ENCODE assay signal across 9 cellular contexts in the genomic region with DNA sequence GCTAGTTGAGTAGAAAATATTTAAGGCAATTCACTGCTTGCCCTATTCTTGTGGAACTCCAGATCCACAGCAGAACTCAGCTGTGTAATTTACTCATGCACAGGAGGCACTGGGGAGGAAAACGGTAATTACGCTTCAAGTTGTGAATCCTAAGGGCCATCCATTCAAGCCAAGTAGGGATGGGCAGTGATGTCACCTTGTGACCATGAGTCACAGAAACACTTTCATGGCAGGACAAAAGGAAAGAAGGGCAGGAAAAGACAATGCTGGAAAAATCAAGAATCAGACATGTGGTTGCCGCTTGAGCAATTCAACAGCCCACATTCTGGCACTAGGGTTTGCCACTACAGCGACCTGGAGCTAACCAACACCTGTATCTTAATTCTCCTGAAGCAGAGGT. TPM values are rescaled to one million over a fixed set of nuclear protein-coding genes. Genes with fewer than 3 reads are reported as not detected.
DNase-seq lines count a peak whose midpoint lies in the region; TF ChIP-seq lines count a peak whose summit lies in the region.
"Had no signal": no experiment of that assay in that cellular context is flagged by ENCODE, and none has a peak within 500 bp of the region (broad histone marks: within the 10 kb centered on the region; RNA-seq: fewer than 3 reads in every experiment).

No MANE protein-coding gene starts in this region.

- H3K9ac ChIP-seq in SU-DHL-6 (ENCODE audit: low read length), result no peak overlapping the region

- no peaks in the 10 kb centered on the region for H3K36me3 ChIP-seq in SU-DHL-6 (ENCODE audit: low read length)

- H3K4me3 Mint-ChIP-seq in activated naive CD4-positive, alpha-beta T cell treated with anti-CD3 and anti-CD28 coated beads for 36 hours, result peak overlapping the region; percentile 33

- peak overlapping the region; percentile 84 for H3K4me2 ChIP-seq in SU-DHL-6 (ENCODE audit: low read depth, low read length, poor library complexity, severe bottlenecking)

- H3K9me3 Mint-ChIP-seq in activated naive CD4-positive, alpha-beta T cell treated with anti-CD3 and anti-CD28 coated beads for 36 hours, result no peaks in the 10 kb centered on the region

- no peaks in the 10 kb centered on the region for H3K9me2 ChIP-seq in SU-DHL-6 (replicated peaks; ENCODE audit: insufficient read depth, low read length)

- no peaks in the 10 kb centered on the region for H4K20me1 ChIP-seq in SU-DHL-6 (ENCODE audit: low read depth, low read length)

- no peak overlapping the region for H3K27ac Mint-ChIP-seq in activated naive CD4-positive, alpha-beta T cell treated with anti-CD3 and anti-CD28 coated beads for 36 hours

- no peaks in the 10 kb centered on the region for H3K27me3 ChIP-seq in SU-DHL-6 (ENCODE audit: low read length)

- TF ChIP-seq CTCF in SU-DHL-6 (IDR thresholded peaks at IDR 0.05; ENCODE audit: insufficient read depth, low read length, poor library complexity, severe bottlenecking) (no peak), fibroblast of pulmonary artery (IDR thresholded peaks at IDR 0.05; ENCODE audit: low read length, missing control alignments) (no peak)

- intact Hi-C loops in activated naive CD4-positive, alpha-beta T cell treated with anti-CD3 and anti-CD28 coated beads for 36 hours (cut with micrococcal nuclease), result loop anchor here (2.0 to 10.0 kb wide), 9 partner anchors 281 to 1604 kb away; no protein-coding TSS in a partner anchor

- peaks cover 28% of the 10 kb centered on the region for H3K4me1 Mint-ChIP-seq in activated naive CD4-positive, alpha-beta T cell treated with anti-CD3 and anti-CD28 coated beads for 36 hours (ENCODE audit: low read depth)

- peaks cover 6% of the 10 kb centered on the region for H3K36me3 Mint-ChIP-seq in activated naive CD4-positive, alpha-beta T cell treated with anti-CD3 and anti-CD28 coated beads for 36 hours (ENCODE audit: low read depth)

- H3K9me3 ChIP-seq in SU-DHL-6 (ENCODE audit: insufficient read depth, low read length), result no peaks in the 10 kb centered on the region

- no peaks in the 10 kb centered on the region for H3F3A ChIP-seq in SU-DHL-6 (ENCODE audit: insufficient read depth)

- no peak for DNase-seq in activated naive CD4-positive, alpha-beta T cell treated with anti-CD3 and anti-CD28 coated beads for 36 hours
- no peak for DNase-seq in activated naive CD4-positive, alpha-beta T cell treated with Interleukin-2 at 50 U/mL for 16 hours
- DNase-seq in fibroblast of pulmonary artery (ENCODE audit: low read depth), result peak; percentile 25
- peak; percentile 26 for DNase-seq in stromal cell of bone marrow (ENCODE audit: low read depth)
- no peak for DNase-seq in HCEC 1CT
- no peak for DNase-seq in NCI-H1105 (lab: John Stamatoyannopoulos, UW)
- DNase-seq in GOT3 (lab: John Stamatoyannopoulos, UW), result no peak
- DNase-seq: Calu3 had no signal

- no peaks in the 10 kb centered on the region for H3K27me3 Mint-ChIP-seq in activated naive CD4-positive, alpha-beta T cell treated with anti-CD3 and anti-CD28 coated beads for 36 hours (ENCODE audit: low read depth)

- CTCF ChIA-PET in activated naive CD4-positive, alpha-beta T cell treated with anti-CD3 and anti-CD28 coated beads for 36 hours (lab: Charles Lee), result no interaction called here

- H3K4me3 ChIP-seq in SU-DHL-6 (ENCODE audit: insufficient read depth, low read length, poor library complexity, severe bottlenecking) (no peak overlapping the region), fibroblast of pulmonary artery (replicated peaks; ENCODE audit: low read depth, low read length) (no peak overlapping the region)

- H2AFZ ChIP-seq in SU-DHL-6 (ENCODE audit: low read depth, low read length, severe bottlenecking), result no peak overlapping the region

- no peaks in the 10 kb centered on the region for H3K79me2 ChIP-seq in SU-DHL-6 (ENCODE audit: insufficient read depth, low read length)

- H3K27ac ChIP-seq in SU-DHL-6 (ENCODE audit: low read depth, low read length), result no peak overlapping the region

RNA-seq across cellular contexts. Expression of a gene that starts 1.4 kb away (rescaled TPM):
- total RNA-seq in activated naive CD4-positive, alpha-beta T cell treated with anti-CD3 and anti-CD28 coated beads for 36 hours, result 10 to 100 TPM; 12.4 to 13.9 TPM

Comparison
In these comparisons a context has a peak if more than half of its experiments do, and no peak if none do; other contexts are left out.
1. DNase-seq: peak in fibroblast of pulmonary artery (single experiment) and stromal cell of bone marrow (single experiment); none in activated naive CD4-positive, alpha-beta T cell treated with anti-CD3 and anti-CD28 coated beads for 36 hours (single experiment), activated naive CD4-positive, alpha-beta T cell treated with Interleukin-2 at 50 U/mL for 16 hours (single experiment), HCEC 1CT (single experiment), NCI-H1105 (single experiment) and GOT3 (single experiment).